In genomic region chr13:42041684-42042035, GRCh38 we compare ENCODE assay signal across 1 cellular context.
TF ChIP-seq lines count a peak whose summit lies in the region.

No MANE protein-coding gene starts in this region.

TF ChIP-seq in GM12878, 131 proteins besides CTCF, POLR2A, EP300 and RAD21 (continued from another document):
- TF ChIP-seq HCFC1 (IDR thresholded peaks at IDR 0.05; ENCODE audit: low read length) (no peak), POLR2AphosphoS5 (IDR thresholded peaks at IDR 0.05; ENCODE audit: low read length) (peak; percentile 52; the same call in 1 of the 2 replicates), ATF7 (IDR thresholded peaks at IDR 0.05; ENCODE audit: low read depth) (no peak), REST (IDR thresholded peaks at IDR 0.05; ENCODE audit: low read depth, low read length) (no peak), KAT2A (conservative IDR thresholded peaks at IDR 0.05; ENCODE audit: control insufficient read depth, low read depth, low read length) (no peak)
